ENCODE assay signal across 8 cellular contexts in the genomic region with DNA sequence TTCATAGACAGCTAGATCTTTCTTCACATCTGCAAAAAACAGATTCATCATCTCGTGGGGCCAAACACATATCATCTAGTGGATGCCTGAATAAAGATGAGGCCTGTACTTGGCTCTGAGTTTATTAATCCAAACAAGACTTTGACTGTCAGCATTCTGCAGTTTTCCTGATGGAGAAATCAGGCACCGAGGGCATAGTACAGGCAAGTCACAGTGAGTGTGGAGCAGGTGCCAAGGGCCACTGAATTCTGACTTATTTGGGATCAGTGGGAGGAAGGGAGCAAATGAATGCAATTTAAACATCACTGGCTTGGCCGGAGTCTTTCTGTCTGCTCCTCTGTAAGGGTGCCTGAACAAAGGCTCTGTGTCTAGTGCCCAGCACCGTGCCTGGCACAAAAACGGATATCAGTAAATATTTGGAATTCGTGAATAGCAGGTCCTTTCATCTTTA. TPM values are rescaled to one million over a fixed set of nuclear protein-coding genes. Genes with fewer than 3 reads are reported as not detected.
DNase-seq lines count a peak whose midpoint lies in the region; ATAC-seq and TF ChIP-seq lines count a peak whose summit lies in the region.

No MANE protein-coding gene starts in this region.

- no peak for TF ChIP-seq EP300 in ovary (IDR thresholded peaks at IDR 0.05)

- no peak for ATAC-seq in GM19397 (IDR thresholded peaks at IDR 0.05; ENCODE audit: unreplicated experiment)
- no peak for ATAC-seq in GM21528 (IDR thresholded peaks at IDR 0.05; ENCODE audit: low FRiP score, unreplicated experiment)

- no peak for DNase-seq in RWPE1 (ENCODE audit: low spot score)
- no peak for DNase-seq in esophagus squamous epithelium (lab: John Stamatoyannopoulos, UW)
- DNase-seq in ovary = no peak
- DNase-seq in stimulated activated naive CD4-positive, alpha-beta T cell treated with Interleukin-2 at 50 U/mL for 16 hours (lab: John Stamatoyannopoulos, UW) = no peak
- no peak for DNase-seq in DMS114 treated with DMSO at 0.1 percent for 48 hours (lab: John Stamatoyannopoulos, UW; ENCODE audit: unreplicated experiment)

- intact Hi-C loops in esophagus squamous epithelium (cut with DNase I) = no loop called here
- intact Hi-C loops in ovary (cut with DNase I) = loop anchor here in 2 of 4 donors (5.0 to 10.0 kb wide), 3 partner anchors 101 to 223 kb away; a partner anchor contains a TSS

- TF ChIP-seq POLR2A in esophagus squamous epithelium (IDR thresholded peaks at IDR 0.05) (no peak), ovary (IDR thresholded peaks at IDR 0.05) (no peak)

- H3K4me2 ChIP-seq in DOHH2 (ENCODE audit: low read length) = peak overlapping the region; percentile 96

- POLR2A ChIA-PET in RWPE1 (lab: Yijun Ruan, JAX; ENCODE audit: low non-redundant PET) = no interaction called here

- H3K4me1 ChIP-seq in DOHH2 (ENCODE audit: control insufficient read depth, low read length) (peaks cover 45% of the 10 kb centered on the region), esophagus squamous epithelium (peaks cover 37 to 62% (median 44%) of the 10 kb centered on the region in 3 donors), ovary (ENCODE audit: insufficient read depth) (peaks cover 12% of the 10 kb centered on the region)

- H3K36me3 ChIP-seq in DOHH2 (ENCODE audit: control insufficient read depth, low read length) = peaks cover 17% of the 10 kb centered on the region
- H3K36me3 ChIP-seq in esophagus squamous epithelium = no peaks in the 10 kb centered on the region
- no peaks in the 10 kb centered on the region for H3K36me3 ChIP-seq in ovary

- H3K27me3 ChIP-seq in DOHH2 (ENCODE audit: control insufficient read depth, low read length) = no peaks in the 10 kb centered on the region
- H3K27me3 ChIP-seq in esophagus squamous epithelium = no peaks in the 10 kb centered on the region
- no peaks in the 10 kb centered on the region for H3K27me3 ChIP-seq in ovary

- H3K79me2 ChIP-seq in DOHH2 (ENCODE audit: control insufficient read depth, low read length) = peaks cover 57% of the 10 kb centered on the region

- peak overlapping the region; percentile 77 for H3K4me3 ChIP-seq in DOHH2 (ENCODE audit: low read length)
- H3K4me3 ChIP-seq in esophagus squamous epithelium = peak overlapping the region; percentile 75 to 97 (median 96)
- peak overlapping the region; percentile 77 for H3K4me3 ChIP-seq in ovary

- H3K27ac ChIP-seq in DOHH2 (ENCODE audit: low read depth, low read length) (no peak overlapping the region), RWPE1 (peak overlapping the region; percentile 88), esophagus squamous epithelium (peak overlapping the region; percentile 92 to 96 (median 94)), ovary (no peak overlapping the region)

- H3F3A ChIP-seq in DOHH2 (ENCODE audit: control insufficient read depth, insufficient read depth) = peaks cover 8% of the 10 kb centered on the region

- WGBS in esophagus squamous epithelium, 2 donors = 0% methylated on average over 6 of the region's 6 CpGs
- WGBS in ovary, 3 donors = 1 to 3% (median 2%) methylated on average over 6 of the region's 6 CpGs

- CTCF ChIA-PET in RWPE1 (lab: Yijun Ruan, JAX) = interaction anchor here (0.7 to 1.4 kb wide), 2 partner anchors 102 to 526 kb away, joined by 3 to 5 read pairs; a partner anchor contains a TSS

- H3K9me3 ChIP-seq in DOHH2 (ENCODE audit: control insufficient read depth, insufficient read depth, low read length) (no peaks in the 10 kb centered on the region), esophagus squamous epithelium (no peaks in the 10 kb centered on the region), ovary (no peaks in the 10 kb centered on the region)

- no peaks in the 10 kb centered on the region for H3K9me2 ChIP-seq in DOHH2 (replicated peaks; ENCODE audit: control insufficient read depth, low read length)

- no peak for TF ChIP-seq CTCF in DOHH2 (IDR thresholded peaks at IDR 0.05; ENCODE audit: low read depth, low read length, poor library complexity, severe bottlenecking)
- TF ChIP-seq CTCF in RWPE1 (conservative IDR thresholded peaks at IDR 0.05; ENCODE audit: low read depth) = no peak
- no peak for TF ChIP-seq CTCF in esophagus squamous epithelium (IDR thresholded peaks at IDR 0.05)
- TF ChIP-seq CTCF in ovary (IDR thresholded peaks at IDR 0.05) = no peak

- peaks cover 38% of the 10 kb centered on the region for H4K20me1 ChIP-seq in DOHH2 (ENCODE audit: control insufficient read depth, insufficient read depth, low read depth, low read length)

RNA-seq across cellular contexts. Expression of a gene that starts 1.0 kb away (rescaled TPM):
- 10 to 100 TPM; 26.9 to 33.6 (median 32.0) TPM for total RNA-seq in esophagus squamous epithelium
- total RNA-seq in ovary = 10 to 100 TPM; 20.5 to 38.9 (median 30.0) TPM
- 10 to 100 TPM; 39.2 to 44.7 TPM for polyA plus RNA-seq in ovary

Comparison
In these comparisons a context has a peak if more than half of its experiments do, and no peak if none do; other contexts are left out.
1. H3K27ac ChIP-seq: peak in RWPE1 (single experiment) and esophagus squamous epithelium (4 of 4); none in DOHH2 (single experiment) and ovary (0 of 2).
2. Peak in every context shown above with its lines, with median percentiles within 50 percentile points of each other: H3K4me3 ChIP-seq.